1 cellular context compared by ENCODE assay signal in the genomic region with DNA sequence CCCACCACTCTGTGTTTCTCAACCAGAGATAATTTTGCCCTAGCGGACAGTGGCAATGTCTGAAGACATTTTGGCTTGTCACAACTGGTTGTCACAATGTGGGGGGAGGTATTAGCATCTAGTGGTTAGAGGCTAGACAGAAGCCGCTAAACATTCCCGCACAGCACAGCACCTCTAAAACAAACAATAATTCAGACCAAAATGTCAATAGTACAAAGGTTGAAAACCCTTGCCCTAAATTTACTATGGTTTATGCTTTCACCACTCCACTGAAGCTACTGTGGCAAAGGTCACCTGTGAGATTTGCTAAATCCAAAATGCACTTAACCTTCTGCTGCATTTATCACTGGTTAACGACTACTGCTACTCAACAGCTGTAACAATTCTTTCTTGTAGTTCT.
TF ChIP-seq lines count a peak whose summit lies in the region.

No MANE protein-coding gene starts in this region.

TF ChIP-seq in HepG2, 621 proteins besides CTCF, POLR2A, EP300 and RAD21 (continued from another document and continues in another):
- TF ChIP-seq HMGXB3 (CRISPR knock-in tag; IDR thresholded peaks at IDR 0.05; ENCODE audit: borderline replicate concordance) (no peak), ZNF841 (CRISPR knock-in tag; IDR thresholded peaks at IDR 0.05; ENCODE audit: borderline replicate concordance) (no peak), KMT2A (CRISPR knock-in tag; IDR thresholded peaks at IDR 0.05) (no peak), TBP (CRISPR knock-in tag; IDR thresholded peaks at IDR 0.05) (no peak), ZNF792 (CRISPR knock-in tag; IDR thresholded peaks at IDR 0.05) (no peak), KAT2B (IDR thresholded peaks at IDR 0.05; ENCODE audit: borderline replicate concordance, low read depth, low read length) (no peak), CHCHD3 (CRISPR knock-in tag; IDR thresholded peaks at IDR 0.05) (no peak), GTF3A (CRISPR knock-in tag; conservative IDR thresholded peaks at IDR 0.05) (no peak), ZNF17 (CRISPR knock-in tag; IDR thresholded peaks at IDR 0.05) (no peak), ZNF709 (CRISPR knock-in tag; IDR thresholded peaks at IDR 0.05) (0 out of 2 replicates have a peak, but pooled peaks have one; percentile 36), FOXA1 (IDR thresholded peaks at IDR 0.05) (peak; percentile 76), FOXA1 (CRISPR knock-in tag; IDR thresholded peaks at IDR 0.05) (peak; percentile 72), MTERF4 (CRISPR knock-in tag; IDR thresholded peaks at IDR 0.05) (no peak), SMC3 (IDR thresholded peaks at IDR 0.05; ENCODE audit: low read length) (no peak), MIXL1 (CRISPR knock-in tag; IDR thresholded peaks at IDR 0.05) (0 out of 2 replicates have a peak, but pooled peaks have one; percentile 42), ISX (CRISPR knock-in tag; conservative IDR thresholded peaks at IDR 0.05) (no peak), ZNF331 (CRISPR knock-in tag; IDR thresholded peaks at IDR 0.05) (peak; percentile 66), MXD4 (CRISPR knock-in tag; IDR thresholded peaks at IDR 0.05) (no peak), ZNF660 (CRISPR knock-in tag; IDR thresholded peaks at IDR 0.05; ENCODE audit: borderline replicate concordance, low read depth) (no peak), ZXDC (CRISPR knock-in tag; IDR thresholded peaks at IDR 0.05) (no peak), SIN3A (IDR thresholded peaks at IDR 0.05; ENCODE audit: borderline replicate concordance, low read depth, low read length) (no peak), NRL (CRISPR knock-in tag; IDR thresholded peaks at IDR 0.05; ENCODE audit: borderline replicate concordance) (no peak), ATF7 (IDR thresholded peaks at IDR 0.05) (no peak), ATF7 (CRISPR knock-in tag; IDR thresholded peaks at IDR 0.05) (no peak), ZMAT3 (CRISPR knock-in tag; conservative IDR thresholded peaks at IDR 0.05) (no peak), ZNF775 (CRISPR knock-in tag; IDR thresholded peaks at IDR 0.05; ENCODE audit: borderline replicate concordance) (no peak), U2AF1 (optimal IDR thresholded peaks at IDR 0.05; ENCODE audit: low read depth, low read length) (no peak), ZBTB7B (CRISPR knock-in tag; IDR thresholded peaks at IDR 0.05) (no peak), ZNF674 (CRISPR knock-in tag; IDR thresholded peaks at IDR 0.05; ENCODE audit: low read depth) (no peak), MAX (IDR thresholded peaks at IDR 0.05) (peak; percentile 42; the same call in 1 of the 2 replicates), HOXA5 (CRISPR knock-in tag; IDR thresholded peaks at IDR 0.05) (no peak; the same call in 1 of the 2 replicates), KLF9 (CRISPR knock-in tag; IDR thresholded peaks at IDR 0.05; ENCODE audit: low read depth) (no peak), ZFP1 (CRISPR knock-in tag; IDR thresholded peaks at IDR 0.05) (peak; percentile 61; the same call in 1 of the 2 replicates), CREB1 (IDR thresholded peaks at IDR 0.05) (no peak), CREB1 (CRISPR knock-in tag; IDR thresholded peaks at IDR 0.05) (peak; percentile 21; the same call in 1 of the 2 replicates), ZNF776 (CRISPR knock-in tag; IDR thresholded peaks at IDR 0.05) (no peak)
- TF ChIP-seq, protein P1, sequence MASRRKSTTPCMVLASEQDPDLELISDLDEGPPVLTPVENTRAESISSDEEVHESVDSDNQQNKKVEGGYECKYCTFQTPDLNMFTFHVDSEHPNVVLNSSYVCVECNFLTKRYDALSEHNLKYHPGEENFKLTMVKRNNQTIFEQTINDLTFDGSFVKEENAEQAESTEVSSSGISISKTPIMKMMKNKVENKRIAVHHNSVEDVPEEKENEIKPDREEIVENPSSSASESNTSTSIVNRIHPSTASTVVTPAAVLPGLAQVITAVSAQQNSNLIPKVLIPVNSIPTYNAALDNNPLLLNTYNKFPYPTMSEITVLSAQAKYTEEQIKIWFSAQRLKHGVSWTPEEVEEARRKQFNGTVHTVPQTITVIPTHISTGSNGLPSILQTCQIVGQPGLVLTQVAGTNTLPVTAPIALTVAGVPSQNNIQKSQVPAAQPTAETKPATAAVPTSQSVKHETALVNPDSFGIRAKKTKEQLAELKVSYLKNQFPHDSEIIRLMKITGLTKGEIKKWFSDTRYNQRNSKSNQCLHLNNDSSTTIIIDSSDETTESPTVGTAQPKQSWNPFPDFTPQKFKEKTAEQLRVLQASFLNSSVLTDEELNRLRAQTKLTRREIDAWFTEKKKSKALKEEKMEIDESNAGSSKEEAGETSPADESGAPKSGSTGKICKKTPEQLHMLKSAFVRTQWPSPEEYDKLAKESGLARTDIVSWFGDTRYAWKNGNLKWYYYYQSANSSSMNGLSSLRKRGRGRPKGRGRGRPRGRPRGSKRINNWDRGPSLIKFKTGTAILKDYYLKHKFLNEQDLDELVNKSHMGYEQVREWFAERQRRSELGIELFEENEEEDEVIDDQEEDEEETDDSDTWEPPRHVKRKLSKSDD (CRISPR knock-in tag; IDR thresholded peaks at IDR 0.05; ENCODE audit: low read depth): no peak
- TF ChIP-seq, protein P2, sequence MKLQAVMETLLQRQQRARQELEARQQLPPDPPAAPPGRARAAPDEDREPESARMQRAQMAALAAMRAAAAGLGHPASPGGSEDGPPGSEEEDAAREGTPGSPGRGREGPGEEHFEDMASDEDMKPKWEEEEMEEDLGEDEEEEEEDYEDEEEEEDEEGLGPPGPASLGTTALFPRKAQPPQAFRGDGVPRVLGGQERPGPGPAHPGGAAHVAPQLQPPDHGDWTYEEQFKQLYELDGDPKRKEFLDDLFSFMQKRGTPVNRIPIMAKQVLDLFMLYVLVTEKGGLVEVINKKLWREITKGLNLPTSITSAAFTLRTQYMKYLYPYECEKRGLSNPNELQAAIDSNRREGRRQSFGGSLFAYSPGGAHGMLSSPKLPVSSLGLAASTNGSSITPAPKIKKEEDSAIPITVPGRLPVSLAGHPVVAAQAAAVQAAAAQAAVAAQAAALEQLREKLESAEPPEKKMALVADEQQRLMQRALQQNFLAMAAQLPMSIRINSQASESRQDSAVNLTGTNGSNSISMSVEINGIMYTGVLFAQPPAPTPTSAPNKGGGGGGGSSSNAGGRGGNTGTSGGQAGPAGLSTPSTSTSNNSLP (IDR thresholded peaks at IDR 0.05; ENCODE audit: low read depth, low read length): peak; percentile 75; the same call in 1 of the 2 replicates
- TF ChIP-seq, protein P3, sequence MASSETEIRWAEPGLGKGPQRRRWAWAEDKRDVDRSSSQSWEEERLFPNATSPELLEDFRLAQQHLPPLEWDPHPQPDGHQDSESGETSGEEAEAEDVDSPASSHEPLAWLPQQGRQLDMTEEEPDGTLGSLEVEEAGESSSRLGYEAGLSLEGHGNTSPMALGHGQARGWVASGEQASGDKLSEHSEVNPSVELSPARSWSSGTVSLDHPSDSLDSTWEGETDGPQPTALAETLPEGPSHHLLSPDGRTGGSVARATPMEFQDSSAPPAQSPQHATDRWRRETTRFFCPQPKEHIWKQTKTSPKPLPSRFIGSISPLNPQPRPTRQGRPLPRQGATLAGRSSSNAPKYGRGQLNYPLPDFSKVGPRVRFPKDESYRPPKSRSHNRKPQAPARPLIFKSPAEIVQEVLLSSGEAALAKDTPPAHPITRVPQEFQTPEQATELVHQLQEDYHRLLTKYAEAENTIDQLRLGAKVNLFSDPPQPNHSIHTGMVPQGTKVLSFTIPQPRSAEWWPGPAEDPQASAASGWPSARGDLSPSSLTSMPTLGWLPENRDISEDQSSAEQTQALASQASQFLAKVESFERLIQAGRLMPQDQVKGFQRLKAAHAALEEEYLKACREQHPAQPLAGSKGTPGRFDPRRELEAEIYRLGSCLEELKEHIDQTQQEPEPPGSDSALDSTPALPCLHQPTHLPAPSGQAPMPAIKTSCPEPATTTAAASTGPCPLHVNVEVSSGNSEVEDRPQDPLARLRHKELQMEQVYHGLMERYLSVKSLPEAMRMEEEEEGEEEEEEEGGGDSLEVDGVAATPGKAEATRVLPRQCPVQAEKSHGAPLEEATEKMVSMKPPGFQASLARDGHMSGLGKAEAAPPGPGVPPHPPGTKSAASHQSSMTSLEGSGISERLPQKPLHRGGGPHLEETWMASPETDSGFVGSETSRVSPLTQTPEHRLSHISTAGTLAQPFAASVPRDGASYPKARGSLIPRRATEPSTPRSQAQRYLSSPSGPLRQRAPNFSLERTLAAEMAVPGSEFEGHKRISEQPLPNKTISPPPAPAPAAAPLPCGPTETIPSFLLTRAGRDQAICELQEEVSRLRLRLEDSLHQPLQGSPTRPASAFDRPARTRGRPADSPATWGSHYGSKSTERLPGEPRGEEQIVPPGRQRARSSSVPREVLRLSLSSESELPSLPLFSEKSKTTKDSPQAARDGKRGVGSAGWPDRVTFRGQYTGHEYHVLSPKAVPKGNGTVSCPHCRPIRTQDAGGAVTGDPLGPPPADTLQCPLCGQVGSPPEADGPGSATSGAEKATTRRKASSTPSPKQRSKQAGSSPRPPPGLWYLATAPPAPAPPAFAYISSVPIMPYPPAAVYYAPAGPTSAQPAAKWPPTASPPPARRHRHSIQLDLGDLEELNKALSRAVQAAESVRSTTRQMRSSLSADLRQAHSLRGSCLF (CRISPR knock-in tag; IDR thresholded peaks at IDR 0.05; ENCODE audit: borderline replicate concordance): no peak
- TF ChIP-seq, protein P4, sequence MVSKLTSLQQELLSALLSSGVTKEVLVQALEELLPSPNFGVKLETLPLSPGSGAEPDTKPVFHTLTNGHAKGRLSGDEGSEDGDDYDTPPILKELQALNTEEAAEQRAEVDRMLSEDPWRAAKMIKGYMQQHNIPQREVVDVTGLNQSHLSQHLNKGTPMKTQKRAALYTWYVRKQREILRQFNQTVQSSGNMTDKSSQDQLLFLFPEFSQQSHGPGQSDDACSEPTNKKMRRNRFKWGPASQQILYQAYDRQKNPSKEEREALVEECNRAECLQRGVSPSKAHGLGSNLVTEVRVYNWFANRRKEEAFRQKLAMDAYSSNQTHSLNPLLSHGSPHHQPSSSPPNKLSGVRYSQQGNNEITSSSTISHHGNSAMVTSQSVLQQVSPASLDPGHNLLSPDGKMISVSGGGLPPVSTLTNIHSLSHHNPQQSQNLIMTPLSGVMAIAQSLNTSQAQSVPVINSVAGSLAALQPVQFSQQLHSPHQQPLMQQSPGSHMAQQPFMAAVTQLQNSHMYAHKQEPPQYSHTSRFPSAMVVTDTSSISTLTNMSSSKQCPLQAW (CRISPR knock-in tag; IDR thresholded peaks at IDR 0.05): no peak
- TF ChIP-seq, protein P5, sequence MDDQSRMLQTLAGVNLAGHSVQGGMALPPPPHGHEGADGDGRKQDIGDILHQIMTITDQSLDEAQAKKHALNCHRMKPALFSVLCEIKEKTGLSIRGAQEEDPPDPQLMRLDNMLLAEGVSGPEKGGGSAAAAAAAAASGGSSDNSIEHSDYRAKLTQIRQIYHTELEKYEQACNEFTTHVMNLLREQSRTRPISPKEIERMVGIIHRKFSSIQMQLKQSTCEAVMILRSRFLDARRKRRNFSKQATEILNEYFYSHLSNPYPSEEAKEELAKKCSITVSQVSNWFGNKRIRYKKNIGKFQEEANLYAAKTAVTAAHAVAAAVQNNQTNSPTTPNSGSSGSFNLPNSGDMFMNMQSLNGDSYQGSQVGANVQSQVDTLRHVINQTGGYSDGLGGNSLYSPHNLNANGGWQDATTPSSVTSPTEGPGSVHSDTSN (CRISPR knock-in tag; IDR thresholded peaks at IDR 0.05; ENCODE audit: borderline replicate concordance): no peak
